29 cellular contexts compared by ENCODE assay signal in the genomic region with DNA sequence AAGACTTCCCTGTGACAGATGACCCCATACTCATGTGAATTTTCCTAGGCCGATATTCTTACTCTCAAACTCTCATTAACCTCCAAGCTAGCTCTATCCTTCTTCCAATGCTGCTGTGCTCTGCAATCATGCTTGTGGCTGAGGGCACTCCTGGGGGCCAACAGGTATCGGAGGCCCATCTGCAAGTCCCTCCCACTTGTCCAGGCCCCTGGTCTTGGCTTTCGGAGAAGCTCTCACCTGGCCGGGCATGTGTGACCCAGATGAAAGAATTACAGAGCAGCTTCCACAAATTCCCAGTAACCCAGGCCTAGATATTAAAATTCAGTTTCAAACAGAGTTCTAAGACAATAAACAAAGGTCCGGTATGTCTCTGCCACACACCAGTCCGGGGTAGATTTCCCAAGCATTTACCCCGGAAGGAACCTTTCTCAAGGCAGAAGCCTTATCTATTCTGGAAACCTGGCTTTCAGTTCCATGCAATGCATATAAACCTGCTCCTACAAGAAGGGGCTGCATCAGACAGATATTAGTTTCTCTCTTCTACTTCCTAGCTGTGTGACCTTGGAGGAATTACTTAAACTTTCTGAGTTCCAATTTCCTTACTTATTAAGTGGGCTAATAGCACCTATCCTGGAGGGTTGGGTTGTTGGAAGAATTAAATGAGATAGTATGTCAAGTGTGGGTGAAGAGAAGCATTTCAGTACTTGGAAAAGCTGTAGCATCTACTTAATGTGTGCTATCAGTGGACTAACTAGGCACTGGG.
A peak's percentile ranks its signal among the peaks of the same experiment; 100 is the strongest.
DNase-seq lines count a peak whose midpoint lies in the region; TF ChIP-seq lines count a peak whose summit lies in the region.
"Had no signal": no experiment of that assay in that cellular context is flagged by ENCODE, and none has a peak within 500 bp of the region (broad histone marks: within the 10 kb centered on the region; RNA-seq: fewer than 3 reads in every experiment).

No MANE protein-coding gene starts in this region.

- peaks cover 56% of the 10 kb centered on the region for H3K4me1 Mint-ChIP-seq in nephron progenitor cell
- H3K4me1 Mint-ChIP-seq in CD4-positive, alpha-beta memory T cell, result no peaks in the 10 kb centered on the region
- H3K4me1 Mint-ChIP-seq: central memory CD8-positive, alpha-beta T cell; H9 had no signal

- H3K4me1 ChIP-seq in esophagus (ENCODE audit: control insufficient read depth in 2 of 2, insufficient read depth in 2 of 2, low read length in 1 of 2) (peaks cover 0 to 5% of the 10 kb centered on the region in 2 donors), urinary bladder (ENCODE audit: insufficient read depth) (no peaks in the 10 kb centered on the region)
- no peaks in the 10 kb centered on the region for H3K4me1 ChIP-seq in CD4-positive, alpha-beta memory T cell (ENCODE audit: insufficient read depth, low read length)
- H3K4me1 ChIP-seq: lower lobe of right lung, tibial nerve had no signal

- no peaks in the 10 kb centered on the region for H3K27me3 ChIP-seq in esophagus (ENCODE audit: control insufficient read depth in 1 of 2, insufficient read depth in 2 of 2, low read length in 2 of 2)
- no peaks in the 10 kb centered on the region for H3K27me3 ChIP-seq in CD4-positive, alpha-beta memory T cell (ENCODE audit: insufficient read depth, low read length)
- H3K27me3 ChIP-seq: dorsolateral prefrontal cortex, neutrophil, tibial nerve had no signal

- DNase-seq in RWPE1 (ENCODE audit: low spot score), result no peak
- DNase-seq in nephron progenitor cell, result no peak
- no peak for DNase-seq in CD4-positive, alpha-beta memory T cell
- DNase-seq in pons (ENCODE audit: low spot score), result no peak
- no peak for DNase-seq in HPDE6-E6E7 (ENCODE audit: extremely low spot score)
- DNase-seq: activated CD4-positive, alpha-beta T cell treated with anti-CD3 and anti-CD28 coated beads for 48 hours; activated CD8-positive, alpha-beta memory T cell treated with anti-CD3 and anti-CD28 coated beads for 24 hours; activated gamma-delta T cell; DND-41; dorsolateral prefrontal cortex; glutamatergic neuron; H9; KG1; kidney; lower lobe of right lung; MM.1S; NCI-H1417 treated with DMSO at 0.1 percent for 48 hours; NCI-H2081 treated with DMSO at 0.1 percent for 48 hours; NCI-H446 treated with DMSO at 0.1 percent for 48 hours; Right ventricle myocardium superior; WERI-Rb-1 had no signal

- peaks cover 2% of the 10 kb centered on the region for H3K27me3 Mint-ChIP-seq in nephron progenitor cell (ENCODE audit: low read depth, poor library complexity)
- no peaks in the 10 kb centered on the region for H3K27me3 Mint-ChIP-seq in CD4-positive, alpha-beta memory T cell
- H3K27me3 Mint-ChIP-seq: central memory CD8-positive, alpha-beta T cell had no signal

- H3K4me3 Mint-ChIP-seq in nephron progenitor cell, result peak overlapping the region; percentile 37
- H3K4me3 Mint-ChIP-seq in CD4-positive, alpha-beta memory T cell, result no peak overlapping the region
- H3K4me3 Mint-ChIP-seq: central memory CD8-positive, alpha-beta T cell; H9; stimulated activated naive CD8-positive, alpha-beta T cell treated with anti-CD3 and anti-CD28 coated beads, Interleukin-15, Interleukin-2, amounts not matched to agents 100 ng/mL and 50 ng/mL, for 24 hours; T-helper 2 cell treated with Interferon-gamma antibody and Interleukin-4, amounts not matched to agents 5 μg/mL and 100 μg/mL, for 36 hours had no signal

- H3K9me3 ChIP-seq in esophagus (ENCODE audit: control insufficient read depth in 2 of 2, insufficient read depth in 1 of 2, low read depth in 1 of 2, low read length in 1 of 2), result no peaks in the 10 kb centered on the region
- no peaks in the 10 kb centered on the region for H3K9me3 ChIP-seq in CD4-positive, alpha-beta memory T cell (ENCODE audit: control insufficient read depth in 1 of 2, low read length in 2 of 2)
- H3K9me3 ChIP-seq: lower lobe of right lung, neutrophil, tibial nerve had no signal

- POLR2A ChIA-PET in RWPE1 (lab: Yijun Ruan, JAX; ENCODE audit: low non-redundant PET), result interaction anchor here (0.7 kb wide), 1 partner anchor 88 kb away, joined by 4 read pairs; no protein-coding TSS in a partner anchor
- POLR2A ChIA-PET in CD4-positive, alpha-beta memory T cell (lab: Charles Lee; ENCODE audit: partially characterized antibody), result no interaction called here

- no peak overlapping the region for H3K4me3 ChIP-seq in esophagus (ENCODE audit: low read depth in 1 of 2, low read length in 2 of 2)
- no peak overlapping the region for H3K4me3 ChIP-seq in urinary bladder (ENCODE audit: low read depth, low read length)
- H3K4me3 ChIP-seq in CD4-positive, alpha-beta memory T cell (ENCODE audit: low read length in 2 of 2), result no peak overlapping the region
- H3K4me3 ChIP-seq: dorsolateral prefrontal cortex, lower lobe of right lung, tibial nerve had no signal

- intact Hi-C loops in CD4-positive, alpha-beta memory T cell (cut with micrococcal nuclease), result no loop called here

- H3K36me3 ChIP-seq in esophagus (ENCODE audit: control insufficient read depth in 2 of 2, insufficient read depth in 2 of 2, low read length in 1 of 2) (no peaks in the 10 kb centered on the region), urinary bladder (ENCODE audit: insufficient read depth) (no peaks in the 10 kb centered on the region)
- no peaks in the 10 kb centered on the region for H3K36me3 ChIP-seq in CD4-positive, alpha-beta memory T cell (ENCODE audit: insufficient read depth, low read length)
- H3K36me3 ChIP-seq: lower lobe of right lung, neutrophil, tibial nerve, WERI-Rb-1 had no signal

- CTCF ChIA-PET in RWPE1 (lab: Yijun Ruan, JAX), result interaction anchor here (0.6 to 1.0 kb wide), 5 partner anchors 38 to 438 kb away, joined by 3 to 6 read pairs (median 4); no protein-coding TSS in a partner anchor
- CTCF ChIA-PET in CD4-positive, alpha-beta memory T cell (lab: Charles Lee; ENCODE audit: partially characterized antibody), result interaction anchor here (1.8 kb wide), 1 partner anchor 12 kb away, joined by 3 read pairs; no protein-coding TSS in a partner anchor

- TF ChIP-seq CTCF in RWPE1 (conservative IDR thresholded peaks at IDR 0.05; ENCODE audit: low read depth), result no peak
- TF ChIP-seq CTCF in nephron progenitor cell (IDR thresholded peaks at IDR 0.05), result no peak

- H3K9me3 Mint-ChIP-seq in nephron progenitor cell, result peaks cover 28% of the 10 kb centered on the region
- no peaks in the 10 kb centered on the region for H3K9me3 Mint-ChIP-seq in CD4-positive, alpha-beta memory T cell
- H3K9me3 Mint-ChIP-seq: central memory CD8-positive, alpha-beta T cell; H9; stimulated activated naive CD8-positive, alpha-beta T cell treated with anti-CD3 and anti-CD28 coated beads, Interleukin-15, Interleukin-2, amounts not matched to agents 100 ng/mL and 50 ng/mL, for 24 hours; T-helper 2 cell treated with Interferon-gamma antibody and Interleukin-4, amounts not matched to agents 5 μg/mL and 100 μg/mL, for 36 hours had no signal

- H3K27ac ChIP-seq in RWPE1, result peak overlapping the region; percentile 70
- peak overlapping the region; percentile 85 to 94 for H3K27ac ChIP-seq in esophagus (ENCODE audit: low read depth in 2 of 2, low read length in 1 of 2)
- H3K27ac ChIP-seq in urinary bladder (ENCODE audit: low read depth), result peak overlapping the region; percentile 86
- no peak overlapping the region for H3K27ac ChIP-seq in CD4-positive, alpha-beta memory T cell (ENCODE audit: low read depth, low read length)
- H3K27ac ChIP-seq: C4-2B, dorsolateral prefrontal cortex, lower lobe of right lung, neutrophil, WERI-Rb-1 had no signal

- H3K36me3 Mint-ChIP-seq in nephron progenitor cell (ENCODE audit: low read depth), result peaks cover 4% of the 10 kb centered on the region
- no peaks in the 10 kb centered on the region for H3K36me3 Mint-ChIP-seq in CD4-positive, alpha-beta memory T cell

- peak overlapping the region; percentile 90 for H3K27ac Mint-ChIP-seq in nephron progenitor cell
- no peak overlapping the region for H3K27ac Mint-ChIP-seq in CD4-positive, alpha-beta memory T cell
- H3K27ac Mint-ChIP-seq: H9; stimulated activated naive CD8-positive, alpha-beta T cell treated with anti-CD3 and anti-CD28 coated beads, Interleukin-15, Interleukin-2, amounts not matched to agents 100 ng/mL and 50 ng/mL, for 24 hours; T-helper 2 cell treated with Interferon-gamma antibody and Interleukin-4, amounts not matched to agents 5 μg/mL and 100 μg/mL, for 36 hours had no signal

- WGBS in esophagus, 2 donors, result 76 to 80% methylated on average over 7 of the region's 7 CpGs
- 80% methylated on average over 7 of the region's 7 CpGs for WGBS in urinary bladder
